In the genomic region with DNA sequence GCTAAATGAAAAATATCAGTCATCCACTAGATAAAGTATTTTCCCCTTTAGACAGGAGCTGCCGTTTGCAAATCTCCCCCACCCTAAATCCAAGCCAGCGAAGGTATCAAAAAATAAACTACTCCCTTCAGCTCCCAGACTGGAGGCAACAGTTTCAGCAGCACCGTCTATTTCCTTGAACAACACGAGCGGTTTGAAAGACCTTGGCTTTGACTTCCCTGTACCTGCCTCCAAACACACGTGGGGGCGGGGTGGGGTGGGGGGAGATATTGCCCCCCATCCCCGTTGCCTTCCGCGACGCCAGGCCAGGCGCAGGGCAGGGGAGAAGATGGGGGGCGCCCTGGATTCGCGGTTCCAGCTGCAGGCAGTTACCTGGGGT, we compare ENCODE assay signal across 9 cellular contexts. TPM values are rescaled to one million over a fixed set of nuclear protein-coding genes. Genes with fewer than 3 reads are reported as not detected.
DNase-seq lines count a peak whose midpoint lies in the region; ATAC-seq, FAIRE-seq and TF ChIP-seq lines count a peak whose summit lies in the region.
"Had no signal": no experiment of that assay in that cellular context is flagged by ENCODE, and none has a peak within 500 bp of the region (broad histone marks: within the 10 kb centered on the region; RNA-seq: fewer than 3 reads in every experiment).

No MANE protein-coding gene starts in this region.

- POLR2A ChIA-PET in endothelial cell of umbilical vein (lab: Charles Lee): no interaction called here

- no peaks in the 10 kb centered on the region for H3K36me3 Mint-ChIP-seq in nephron progenitor cell (ENCODE audit: low read depth)

- H3K4me3 ChIP-seq in BLaER1: peak overlapping the region; percentile 68
- H3K4me3 ChIP-seq in HUES64 (ENCODE audit: low read length): peak overlapping the region; percentile 65
- H3K4me3 ChIP-seq in endothelial cell of umbilical vein (replicated peaks in 1 of 3; ENCODE audit: insufficient read depth in 1 of 3, low read depth in 1 of 3, low read length in 3 of 3): no peak overlapping the region

- no peak overlapping the region for H3K27ac Mint-ChIP-seq in nephron progenitor cell

- no peaks in the 10 kb centered on the region for H3K9me1 ChIP-seq in endothelial cell of umbilical vein (replicated peaks; ENCODE audit: control insufficient read depth, extremely low read depth, insufficient read depth, low read length)

- dilution Hi-C loops in endothelial cell of umbilical vein (cut with MboI; ENCODE audit: extremely low pct_ligation_motif_present, low sequenced_read_pairs): no loop called here

- no peak for DNase-seq in endothelial cell of umbilical vein (ENCODE audit: low read depth, low spot score)
- no peak for DNase-seq in nephron progenitor cell
- DNase-seq in DMS114 treated with DMSO at 0.1 percent for 48 hours (lab: John Stamatoyannopoulos, UW; ENCODE audit: unreplicated experiment): no peak
- no peak for DNase-seq in NCI-H1105 treated with DMSO at 0.1 percent for 48 hours (lab: John Stamatoyannopoulos, UW)
- no peak for DNase-seq in AML-193 (lab: John Stamatoyannopoulos, UW)
- DNase-seq: NCI-H446 treated with DMSO at 0.1 percent for 48 hours had no signal

- WGBS in HUES64: 4% methylated on average over 15 of the region's 15 CpGs

- H3K36me3 ChIP-seq in BLaER1 (no peaks in the 10 kb centered on the region), HUES64 (ENCODE audit: insufficient read depth, low read length) (no peaks in the 10 kb centered on the region), endothelial cell of umbilical vein (ENCODE audit: control insufficient read depth in 2 of 2, extremely low read depth in 1 of 2, insufficient read depth in 2 of 2, low read length in 2 of 2) (no peaks in the 10 kb centered on the region)

- H4K20me1 ChIP-seq in BLaER1: peaks cover 24% of the 10 kb centered on the region
- H4K20me1 ChIP-seq in endothelial cell of umbilical vein (replicated peaks; ENCODE audit: control insufficient read depth, extremely low read depth, insufficient read depth, low read length): no peaks in the 10 kb centered on the region

- H3K4me1 Mint-ChIP-seq in nephron progenitor cell: peaks cover 63% of the 10 kb centered on the region

- H3K9me3 ChIP-seq in BLaER1 (no peaks in the 10 kb centered on the region), HUES64 (ENCODE audit: insufficient read depth, low read depth, low read length) (no peaks in the 10 kb centered on the region), endothelial cell of umbilical vein (replicated peaks; ENCODE audit: control insufficient read depth, insufficient read depth, low read length) (no peaks in the 10 kb centered on the region)

- no peaks in the 10 kb centered on the region for H3K9me3 Mint-ChIP-seq in nephron progenitor cell

- FAIRE-seq in endothelial cell of umbilical vein (lab: Jason Lieb, UNC): no peak

- CTCF ChIA-PET in endothelial cell of umbilical vein (lab: Charles Lee): no interaction called here

- TF ChIP-seq POLR2A in endothelial cell of umbilical vein (IDR thresholded peaks at IDR 0.05; ENCODE audit: low read depth, low read length): no peak

- intact Hi-C loops in endothelial cell of umbilical vein (cut with micrococcal nuclease): no loop called here

- no peak for ATAC-seq in HG02642 (IDR thresholded peaks at IDR 0.05; ENCODE audit: poor library complexity, unreplicated experiment)

- H3K4me1 ChIP-seq in BLaER1 (peaks cover 31% of the 10 kb centered on the region), HUES64 (ENCODE audit: insufficient read depth, low read length) (no peaks in the 10 kb centered on the region; the same call in 1 of the 2 replicates), endothelial cell of umbilical vein (ENCODE audit: control insufficient read depth, extremely low read depth, insufficient read depth, low read length) (peaks cover 4% of the 10 kb centered on the region)

- H3K79me2 ChIP-seq in endothelial cell of umbilical vein (ENCODE audit: control insufficient read depth, insufficient read depth, low read length): no peaks in the 10 kb centered on the region

- peak overlapping the region; percentile 68 for H3K4me3 Mint-ChIP-seq in nephron progenitor cell

- TF ChIP-seq CTCF in endothelial cell of umbilical vein (IDR thresholded peaks at IDR 0.05; ENCODE audit: extremely low read depth in 1 of 2, insufficient read depth in 1 of 2, low read depth in 1 of 2, low read length in 2 of 2) (no peak), nephron progenitor cell (IDR thresholded peaks at IDR 0.05) (no peak)

- no TSS peak for BruUV-seq in endothelial cell of umbilical vein (replicated peaks; lab: Mats Ljungman, UMichigan)

- H3K27ac ChIP-seq in BLaER1 (no peak overlapping the region), HUES64 (ENCODE audit: low read depth, low read length) (no peak overlapping the region; the same call in 1 of the 2 replicates), endothelial cell of umbilical vein (ENCODE audit: insufficient read depth, low read depth, low read length) (no peak overlapping the region)

- peaks cover 65% of the 10 kb centered on the region for H3K27me3 ChIP-seq in BLaER1
- peaks cover 83% of the 10 kb centered on the region for H3K27me3 ChIP-seq in HUES64 (ENCODE audit: insufficient read depth, low read length)
- peaks cover 45 to 65% of the 10 kb centered on the region in 2 experiments for H3K27me3 ChIP-seq in endothelial cell of umbilical vein (ENCODE audit: control insufficient read depth in 2 of 2, insufficient read depth in 2 of 2, low read length in 2 of 2)

- no peak overlapping the region for H2AFZ ChIP-seq in endothelial cell of umbilical vein (ENCODE audit: low read depth, low read length)

- H3K9ac ChIP-seq in BLaER1 (no peak overlapping the region), HUES64 (ENCODE audit: low read depth, low read length) (peak overlapping the region; percentile 57; the same call in 1 of the 2 replicates), endothelial cell of umbilical vein (replicated peaks; ENCODE audit: extremely low read depth, insufficient read depth, low read length) (no peak overlapping the region)

- H3K4me2 ChIP-seq in BLaER1 (peak overlapping the region; percentile 93), endothelial cell of umbilical vein (ENCODE audit: insufficient read depth, low read length) (no peak overlapping the region)

- peaks cover 58% of the 10 kb centered on the region for H3K27me3 Mint-ChIP-seq in nephron progenitor cell (ENCODE audit: low read depth, poor library complexity)

TF ChIP-seq in endothelial cell of umbilical vein, 7 proteins besides CTCF, POLR2A, EP300 and RAD21:
- TF ChIP-seq EZH2 (IDR thresholded peaks at IDR 0.05; ENCODE audit: borderline replicate concordance, low read depth, low read length, severe bottlenecking) (peak; percentile 3), MYC (IDR thresholded peaks at IDR 0.05; ENCODE audit: low read depth, low read length) (no peak)

RNA-seq across cellular contexts. Expression of a gene that starts 0.8 kb away (rescaled TPM):
- polyA plus RNA-seq in HUES64 (2013, experiment 1 of 2): 0.20 TPM
- 0.76 TPM for polyA plus RNA-seq in HUES64 (2013, experiment 2 of 2)
- not detected in 2 replicates for total RNA-seq in endothelial cell of umbilical vein
- polyA plus RNA-seq in endothelial cell of umbilical vein: 0.06 and 0.22 TPM in 2 replicates
- 0.05 and 0.14 TPM in 2 replicates for polyA plus RNA-seq in endothelial cell of umbilical vein (2011; cell fraction: cytosol; rRNA removed)
- polyA plus RNA-seq in endothelial cell of umbilical vein (2011; cell fraction: nucleus; rRNA removed): 0.14 and 0.39 TPM in 2 replicates
- polyA plus RNA-seq in endothelial cell of umbilical vein (2012): 0.38 TPM in 1 of 2 replicates, not detected in the other
- 0.41 and 2.1 TPM in 2 replicates for polyA minus RNA-seq in endothelial cell of umbilical vein
- polyA minus RNA-seq in endothelial cell of umbilical vein (2011; cell fraction: cytosol; rRNA and poly(A)+ RNA removed): 0.92 TPM
- polyA minus RNA-seq in endothelial cell of umbilical vein (2011; cell fraction: nucleus; rRNA and poly(A)+ RNA removed): 0.53 and 2.0 TPM in 2 replicates

Comparison
In these comparisons a context has a peak if more than half of its experiments do, and no peak if none do; other contexts are left out.
1. H3K4me3 ChIP-seq: peak in BLaER1 (single experiment) and HUES64 (single experiment); none in endothelial cell of umbilical vein (0 of 3).